In the genomic region with DNA sequence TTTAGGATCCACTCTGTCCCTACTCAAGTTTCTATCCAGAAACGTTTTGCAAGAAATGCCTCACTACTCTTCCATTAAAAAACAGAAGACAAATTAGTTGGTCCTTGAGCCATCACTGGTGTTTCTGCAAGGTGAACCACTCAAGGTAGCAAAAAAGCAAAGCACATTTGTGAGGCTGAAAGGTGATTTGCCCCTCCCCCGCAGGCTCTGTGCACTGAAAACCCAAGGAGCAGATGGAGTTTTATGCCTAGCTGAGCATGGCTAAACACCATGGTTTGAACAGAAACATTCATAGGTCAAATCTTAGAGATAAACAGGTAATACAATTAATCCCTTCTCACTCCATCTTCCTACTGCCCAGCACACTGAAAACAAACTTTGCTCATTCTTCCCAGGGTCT, we compare ENCODE assay signal across 23 cellular contexts.
"Had no signal": no experiment of that assay in that cellular context is flagged by ENCODE, and none has a peak within 500 bp of the region (broad histone marks: within the 10 kb centered on the region; RNA-seq: fewer than 3 reads in every experiment).

No MANE protein-coding gene starts in this region.

- H3K36me3 ChIP-seq: gastrocnemius medialis, left lung, neural progenitor cell, prostate gland, right atrium auricular region, thoracic aorta, tibial nerve, upper lobe of left lung had no signal

- ATAC-seq: gastrocnemius medialis; left lung; mucosa of descending colon; natural killer cell treated with Interleukin-12 subunit alpha and Interleukin-12 subunit beta and Interleukin-15 and Interleukin-18, amount 100 ng/mL, for 72 hours; sciatic nerve; stimulated activated memory B cell treated with anti-CD40 and anti-IgM and Interleukin-4, amounts not matched to agents 10 μg/mL and 1 μg/mL and 100 μg/mL, for 72 hours; stimulated activated naive CD8-positive, alpha-beta T cell treated with anti-CD3 and anti-CD28 coated beads, Interleukin-15, Interleukin-2, amounts not matched to agents 100 U/mL and 50 U/mL, for 24 hours had no signal

- FAIRE-seq: kidney, urothelium cell line had no signal

- H3K4me3 ChIP-seq: dorsolateral prefrontal cortex, gastrocnemius medialis, left lung, mucosa of descending colon, neural progenitor cell, prostate gland, right atrium auricular region, thoracic aorta, tibial nerve, upper lobe of left lung had no signal

- H3K9ac ChIP-seq: neural progenitor cell had no signal

- H2AFZ ChIP-seq: neural progenitor cell had no signal

- DNase-seq: cortex of kidney; effector CD4-positive, alpha-beta T cell; gastrocnemius medialis; head of caudate nucleus; kidney; left lung; mesenchymal stem cell; mucosa of descending colon; naive B cell; stimulated activated CD4-positive, alpha-beta T cell treated with anti-CD3 and anti-CD28 coated beads, Interleukin-2, amount 100 ng/mL, for 24 hours; stimulated activated CD4-positive, alpha-beta T cell treated with anti-CD3 and anti-CD28 coated beads, Interleukin-4, amount 100 ng/mL, for 4 hours; stimulated activated naive CD8-positive, alpha-beta T cell treated with anti-CD3 and anti-CD28 coated beads, Interleukin-15, Interleukin-2, amounts not matched to agents 100 U/mL and 50 U/mL, for 24 hours; upper lobe of left lung had no signal

- H3K9me3 ChIP-seq: gastrocnemius medialis, left lung, mucosa of descending colon, prostate gland, right atrium auricular region, thoracic aorta, tibial nerve, upper lobe of left lung had no signal

- H3K4me2 ChIP-seq: neural progenitor cell had no signal

- H3K4me1 ChIP-seq: gastrocnemius medialis, left lung, prostate gland, right atrium auricular region, tibial nerve, upper lobe of left lung had no signal

- H3K27ac ChIP-seq: dorsolateral prefrontal cortex, gastrocnemius medialis, left lung, neural progenitor cell, prostate gland, right atrium auricular region, thoracic aorta, tibial nerve, upper lobe of left lung had no signal

- H3K27me3 ChIP-seq: gastrocnemius medialis, left lung, neural progenitor cell, right atrium auricular region, tibial nerve, upper lobe of left lung had no signal
